3 cellular contexts compared by ENCODE assay signal in genomic region chr10:102501201-102502028, GRCh38.
TF ChIP-seq lines count a peak whose summit lies in the region.

No MANE protein-coding gene starts in this region.

TF ChIP-seq in SK-N-SH, 30 proteins besides CTCF, POLR2A, EP300 and RAD21:
- TF ChIP-seq MEF2A (IDR thresholded peaks at IDR 0.05; ENCODE audit: borderline replicate concordance, low read depth) (no peak), TEAD4 (IDR thresholded peaks at IDR 0.05; ENCODE audit: borderline replicate concordance, insufficient read depth) (no peak), IRF3 (IDR thresholded peaks at IDR 0.05; ENCODE audit: low read depth, low read length) (no peak), SMC3 (IDR thresholded peaks at IDR 0.05; ENCODE audit: low read depth, low read length) (no peak), YY1 (IDR thresholded peaks at IDR 0.05; ENCODE audit: low read depth) (no peak), RXRA (IDR thresholded peaks at IDR 0.05; ENCODE audit: borderline replicate concordance, low read depth) (no peak), RFX5 (IDR thresholded peaks at IDR 0.05; ENCODE audit: low read length) (no peak), GATA2 (CRISPR knock-in tag; IDR thresholded peaks at IDR 0.05) (no peak), CHD2 (IDR thresholded peaks at IDR 0.05; ENCODE audit: low read length, partially characterized antibody) (no peak), TAF1 (IDR thresholded peaks at IDR 0.05; ENCODE audit: borderline replicate concordance, low read depth, low read length) (no peak), PBX3 (IDR thresholded peaks at IDR 0.05) (no peak), ZBTB33 (IDR thresholded peaks at IDR 0.05; ENCODE audit: borderline replicate concordance, low read depth) (no peak), FOXM1 (IDR thresholded peaks at IDR 0.05; ENCODE audit: low read depth) (no peak), ELF1 (IDR thresholded peaks at IDR 0.05) (no peak), FOXJ3 (CRISPR knock-in tag; IDR thresholded peaks at IDR 0.05) (no peak), USF1 (IDR thresholded peaks at IDR 0.05; ENCODE audit: borderline replicate concordance, low read depth) (no peak)

TF ChIP-seq in SK-N-SH treated with all-trans-retinoic acid at 6 μM for 48 hours, 23 proteins besides CTCF, POLR2A, EP300 and RAD21:
- TF ChIP-seq ESRRG (CRISPR knock-in tag; IDR thresholded peaks at IDR 0.05) (no peak), CSRNP3 (CRISPR knock-in tag; IDR thresholded peaks at IDR 0.05) (no peak), PATZ1 (CRISPR knock-in tag; IDR thresholded peaks at IDR 0.05; ENCODE audit: borderline replicate concordance) (no peak), TSHZ2 (CRISPR knock-in tag; IDR thresholded peaks at IDR 0.05) (no peak), ZFP30 (CRISPR knock-in tag; IDR thresholded peaks at IDR 0.05) (no peak), SNAI2 (CRISPR knock-in tag; IDR thresholded peaks at IDR 0.05) (no peak), CREB5 (CRISPR knock-in tag; IDR thresholded peaks at IDR 0.05; ENCODE audit: low read depth) (no peak)

TF ChIP-seq in HepG2, 621 proteins besides CTCF, POLR2A, EP300 and RAD21:
- TF ChIP-seq ZNF18 (CRISPR knock-in tag; IDR thresholded peaks at IDR 0.05; ENCODE audit: insufficient replicate concordance) (peak; percentile 14), CBX2 (IDR thresholded peaks at IDR 0.05; ENCODE audit: low read depth, low read length) (no peak), CBX2 (CRISPR knock-in tag; IDR thresholded peaks at IDR 0.05; ENCODE audit: low read depth) (no peak), PBX2 (CRISPR knock-in tag; IDR thresholded peaks at IDR 0.05) (no peak), CAMTA2 (CRISPR knock-in tag; IDR thresholded peaks at IDR 0.05; ENCODE audit: borderline replicate concordance) (0 out of 2 replicates have a peak, but pooled peaks have one; percentile 20), TRIM22 (IDR thresholded peaks at IDR 0.05) (no peak), HDAC1 (CRISPR knock-in tag; IDR thresholded peaks at IDR 0.05) (0 out of 2 replicates have a peak, but pooled peaks have one; percentile 16), FOXA3 (CRISPR knock-in tag; IDR thresholded peaks at IDR 0.05) (0 out of 2 replicates have a peak, but pooled peaks have one; percentile 11), POLR2AphosphoS5 (IDR thresholded peaks at IDR 0.05; ENCODE audit: low read depth, low read length) (peak; percentile 49), SNAI1 (CRISPR knock-in tag; IDR thresholded peaks at IDR 0.05; ENCODE audit: borderline replicate concordance) (0 out of 2 replicates have a peak, but pooled peaks have one; percentile 60), ZNF263 (CRISPR knock-in tag; IDR thresholded peaks at IDR 0.05) (0 out of 2 replicates have a peak, but pooled peaks have one; percentile 34), FOXA1 (IDR thresholded peaks at IDR 0.05) (no peak), FOXA1 (CRISPR knock-in tag; IDR thresholded peaks at IDR 0.05) (peak; percentile 23; the same call in 1 of the 2 replicates), ZNF224 (CRISPR knock-in tag; IDR thresholded peaks at IDR 0.05) (peak; percentile 77; the same call in 1 of the 2 replicates), ZNF646 (CRISPR knock-in tag; IDR thresholded peaks at IDR 0.05) (no peak), SOX6 (IDR thresholded peaks at IDR 0.05) (no peak), SOX6 (CRISPR knock-in tag; IDR thresholded peaks at IDR 0.05) (peak; percentile 6; the same call in 1 of the 2 replicates), HNF4A (CRISPR knock-in tag; IDR thresholded peaks at IDR 0.05) (peak; percentile 13; the same call in 1 of the 2 replicates), MLXIP (CRISPR knock-in tag; IDR thresholded peaks at IDR 0.05; ENCODE audit: borderline replicate concordance) (no peak), HNRNPUL1 (IDR thresholded peaks at IDR 0.05; ENCODE audit: low read depth, low read length) (no peak), SOX5 (CRISPR knock-in tag; IDR thresholded peaks at IDR 0.05; ENCODE audit: borderline replicate concordance) (0 out of 2 replicates have a peak, but pooled peaks have one; percentile 5)
